Comparison of ENCODE assay signal across 1 cellular context in the genomic region with DNA sequence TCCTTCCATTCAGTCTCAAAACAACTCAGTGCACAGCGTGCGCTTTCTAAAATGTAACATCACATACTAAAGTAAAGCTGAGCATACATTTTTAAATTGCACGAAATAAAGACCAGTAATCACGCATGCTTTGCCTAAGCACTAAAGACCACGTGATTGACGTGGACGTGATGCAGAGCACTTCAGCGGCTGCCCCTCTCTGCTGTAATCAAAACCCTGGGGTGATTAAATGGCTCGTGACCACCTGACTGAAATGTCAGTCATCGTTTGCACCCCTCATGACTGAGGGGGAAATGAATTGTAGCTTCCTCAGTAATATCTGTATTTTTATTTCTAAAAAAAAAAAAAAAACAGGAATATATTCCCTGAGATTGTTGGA.
TF ChIP-seq lines count a peak whose summit lies in the region.

No MANE protein-coding gene starts in this region.

TF ChIP-seq in IMR-90, 13 proteins besides CTCF, POLR2A, EP300 and RAD21:
- no peak for TF ChIP-seq NFE2L2 (IDR thresholded peaks at IDR 0.05; ENCODE audit: low read depth, low read length)
- no peak for TF ChIP-seq CHD1 (IDR thresholded peaks at IDR 0.05; ENCODE audit: low read depth, low read length)
- TF ChIP-seq, protein P1, sequence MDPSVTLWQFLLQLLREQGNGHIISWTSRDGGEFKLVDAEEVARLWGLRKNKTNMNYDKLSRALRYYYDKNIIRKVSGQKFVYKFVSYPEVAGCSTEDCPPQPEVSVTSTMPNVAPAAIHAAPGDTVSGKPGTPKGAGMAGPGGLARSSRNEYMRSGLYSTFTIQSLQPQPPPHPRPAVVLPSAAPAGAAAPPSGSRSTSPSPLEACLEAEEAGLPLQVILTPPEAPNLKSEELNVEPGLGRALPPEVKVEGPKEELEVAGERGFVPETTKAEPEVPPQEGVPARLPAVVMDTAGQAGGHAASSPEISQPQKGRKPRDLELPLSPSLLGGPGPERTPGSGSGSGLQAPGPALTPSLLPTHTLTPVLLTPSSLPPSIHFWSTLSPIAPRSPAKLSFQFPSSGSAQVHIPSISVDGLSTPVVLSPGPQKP (IDR thresholded peaks at IDR 0.05; ENCODE audit: borderline replicate concordance, low read depth, low read length) = no peak
- TF ChIP-seq RCOR1 (IDR thresholded peaks at IDR 0.05; ENCODE audit: insufficient replicate concordance, low read length) = no peak
- TF ChIP-seq MXI1 (IDR thresholded peaks at IDR 0.05; ENCODE audit: borderline replicate concordance, low read depth, low read length) = no peak
- TF ChIP-seq, protein P2, sequence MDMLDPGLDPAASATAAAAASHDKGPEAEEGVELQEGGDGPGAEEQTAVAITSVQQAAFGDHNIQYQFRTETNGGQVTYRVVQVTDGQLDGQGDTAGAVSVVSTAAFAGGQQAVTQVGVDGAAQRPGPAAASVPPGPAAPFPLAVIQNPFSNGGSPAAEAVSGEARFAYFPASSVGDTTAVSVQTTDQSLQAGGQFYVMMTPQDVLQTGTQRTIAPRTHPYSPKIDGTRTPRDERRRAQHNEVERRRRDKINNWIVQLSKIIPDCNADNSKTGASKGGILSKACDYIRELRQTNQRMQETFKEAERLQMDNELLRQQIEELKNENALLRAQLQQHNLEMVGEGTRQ (IDR thresholded peaks at IDR 0.05; ENCODE audit: low read depth, low read length) = no peak
- TF ChIP-seq FOS (IDR thresholded peaks at IDR 0.05; ENCODE audit: low read depth, low read length) = no peak
- TF ChIP-seq SMC3 (IDR thresholded peaks at IDR 0.05; ENCODE audit: low read depth, low read length) = no peak
- TF ChIP-seq CEBPB (IDR thresholded peaks at IDR 0.05; ENCODE audit: low read depth, low read length) = no peak
- TF ChIP-seq RFX5 (IDR thresholded peaks at IDR 0.05; ENCODE audit: low read depth, low read length) = no peak
- no peak for TF ChIP-seq BHLHE40 (IDR thresholded peaks at IDR 0.05; ENCODE audit: low read depth, low read length)
- TF ChIP-seq MAFK (IDR thresholded peaks at IDR 0.05; ENCODE audit: low read depth, low read length) = no peak
- TF ChIP-seq MAZ (IDR thresholded peaks at IDR 0.05; ENCODE audit: borderline replicate concordance, low read depth, low read length) = no peak
